8 cellular contexts compared by ENCODE assay signal in genomic region chr5:34244281-34245031, GRCh38.
DNase-seq lines count a peak whose midpoint lies in the region; TF ChIP-seq lines count a peak whose summit lies in the region.
"Not testable (repeated sequence)": the region's sequence is repeated elsewhere in the genome, so short reads cannot be mapped to it uniquely, and the experiment has no call there.

No MANE protein-coding gene starts in this region.

- H3K4me3 Mint-ChIP-seq in chondrocyte (ENCODE audit: unreplicated experiment), result peak overlapping the region; percentile 73

- H3K9me3 Mint-ChIP-seq in chondrocyte (ENCODE audit: low read depth), result not testable (repeated sequence)

- H4K20me1 ChIP-seq in OCI-LY1 (ENCODE audit: insufficient read depth, low read length), result not testable (repeated sequence)

- not testable (repeated sequence) for TF ChIP-seq CTCF in OCI-LY1 (IDR thresholded peaks at IDR 0.05; ENCODE audit: low read length); chondrocyte (IDR thresholded peaks at IDR 0.05)

- H3K4me2 ChIP-seq in OCI-LY1 (ENCODE audit: low read length), result peak overlapping the region; percentile 58

- H3K27me3 Mint-ChIP-seq in chondrocyte (ENCODE audit: low read depth), result not testable (repeated sequence)

- DNase-seq in CMK (ENCODE audit: low read depth), result peak; percentile 32
- DNase-seq in H4 (ENCODE audit: low spot score), result peak; percentile 57
- peak; percentile 36 to 77 (median 38) for DNase-seq in activated CD8-positive, alpha-beta memory T cell treated with anti-CD3 and anti-CD28 coated beads for 48 hours (ENCODE audit: low read depth in 2 of 3, low spot score in 2 of 3)
- DNase-seq in chondrocyte (ENCODE audit: low spot score), result peak; percentile 59
- DNase-seq in posterior vena cava (ENCODE audit: low spot score), result peak; percentile 90
- peak; percentile 52 to 72 for DNase-seq in stimulated activated CD8-positive, alpha-beta memory T cell treated with anti-CD3 and anti-CD28 coated beads, Interleukin-7, amount 100 ng/mL, for 4 hours (ENCODE audit: low read depth in 2 of 2)

- H3K9ac ChIP-seq in OCI-LY1 (ENCODE audit: low read length), result peak overlapping the region; percentile 54
- H3K9ac ChIP-seq in iPS-15b (ENCODE audit: low read depth, low read length), result not testable (repeated sequence)

- not testable (repeated sequence) for H3K9me3 ChIP-seq in OCI-LY1 (ENCODE audit: low read length); iPS-15b (ENCODE audit: control insufficient read depth, insufficient read depth, low read length)

- not testable (repeated sequence) for H2AFZ ChIP-seq in OCI-LY1 (ENCODE audit: low read length)

- not testable (repeated sequence) for H3K36me3 ChIP-seq in OCI-LY1 (ENCODE audit: insufficient read depth, low read length); iPS-15b (ENCODE audit: control insufficient read depth, insufficient read depth, low read length)

- H3K27ac ChIP-seq in OCI-LY1 (ENCODE audit: low read depth, low read length, poor library complexity, severe bottlenecking), result peak overlapping the region; percentile 78

- peak overlapping the region; percentile 94 for H3K27ac Mint-ChIP-seq in chondrocyte (ENCODE audit: unreplicated experiment)

- H3K36me3 Mint-ChIP-seq in chondrocyte (ENCODE audit: low read depth), result not testable (repeated sequence)

- intact Hi-C loops in posterior vena cava (cut with DNase I), result not testable (repeated sequence)

- not testable (repeated sequence) for H3K4me1 Mint-ChIP-seq in chondrocyte (ENCODE audit: low read depth)

- H3K27me3 ChIP-seq in OCI-LY1 (ENCODE audit: insufficient read depth, low read length); iPS-15b (ENCODE audit: control insufficient read depth, insufficient read depth, low read length): not testable (repeated sequence)

- not testable (repeated sequence) for H3K79me2 ChIP-seq in OCI-LY1 (ENCODE audit: insufficient read depth, low read length)

- peak overlapping the region; percentile 58 for H3K4me3 ChIP-seq in OCI-LY1 (ENCODE audit: low read depth, low read length, poor library complexity, severe bottlenecking)
- peak overlapping the region; percentile 41 for H3K4me3 ChIP-seq in iPS-15b (ENCODE audit: low read depth, low read length)

- H3F3A ChIP-seq in OCI-LY1 (ENCODE audit: insufficient read depth, low read length), result not testable (repeated sequence)

- peaks cover 11% of the 10 kb centered on the region for H3K4me1 ChIP-seq in OCI-LY1 (ENCODE audit: insufficient read depth, low read length, severe bottlenecking)
- not testable (repeated sequence) for H3K4me1 ChIP-seq in iPS-15b (ENCODE audit: control insufficient read depth, insufficient read depth, low read length)

- H3K9me2 ChIP-seq in OCI-LY1 (ENCODE audit: low read depth, low read length), result not testable (repeated sequence)

Comparison
In these comparisons a context has a peak if more than half of its experiments do, and no peak if none do; other contexts are left out.
1. Peak in every context shown above with its lines: DNase-seq, H3K4me3 ChIP-seq and H3K27ac ChIP-seq.
2. DNase-seq: peak in every context shown above with its lines; median percentile 90 in posterior vena cava; 62 in stimulated activated CD8-positive, alpha-beta memory T cell treated with anti-CD3 and anti-CD28 coated beads, Interleukin-7, amount 100 ng/mL, for 4 hours; 59 in chondrocyte; 57 in H4; 38 in activated CD8-positive, alpha-beta memory T cell treated with anti-CD3 and anti-CD28 coated beads for 48 hours; 32 in CMK.